29 cellular contexts compared by ENCODE assay signal in the genomic region with DNA sequence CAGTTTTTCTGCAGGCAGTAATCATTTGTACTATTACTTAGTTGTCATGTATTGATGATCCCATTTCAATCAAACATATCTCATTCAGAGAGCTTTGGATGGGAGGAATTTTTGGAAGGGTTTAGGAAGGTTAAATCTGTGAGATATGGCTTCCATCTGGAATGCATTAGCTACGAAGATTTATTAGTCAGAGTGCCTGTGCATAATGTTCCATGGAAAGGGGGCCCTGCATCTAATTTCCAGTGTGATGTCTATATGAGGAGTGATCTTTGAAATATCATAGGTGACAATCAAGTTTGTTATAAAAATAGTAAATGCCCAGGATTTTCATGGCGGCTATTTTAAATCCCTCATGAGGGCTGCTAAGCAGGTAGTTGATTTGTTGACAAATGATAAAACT.
"Had no signal": no experiment of that assay in that cellular context is flagged by ENCODE, and none has a peak within 500 bp of the region (broad histone marks: within the 10 kb centered on the region; RNA-seq: fewer than 3 reads in every experiment).

No MANE protein-coding gene starts in this region.

- H3K27me3 Mint-ChIP-seq: activated CD4-positive, alpha-beta memory T cell treated with anti-CD3 and anti-CD28 coated beads, Interleukin-2, amount 10 ng/mL, durations not matched to agents 7 days and 5 days; activated CD4-positive, alpha-beta T cell treated with anti-CD3 and anti-CD28 coated beads for 36 hours; activated naive CD8-positive, alpha-beta T cell; activated T-helper 17 cell treated with anti-CD3 and anti-CD28 coated beads, Interleukin-2, amount 50 U/mL, for 72 hours had no signal

- ATAC-seq: activated CD4-positive, alpha-beta T cell treated with anti-CD3 and anti-CD28 coated beads for 36 hours; Panc1 had no signal

- H3K4me3 Mint-ChIP-seq: activated CD4-positive, alpha-beta memory T cell treated with anti-CD3 and anti-CD28 coated beads, Interleukin-2, amount 10 ng/mL, durations not matched to agents 7 days and 5 days; activated CD4-positive, alpha-beta T cell treated with anti-CD3 and anti-CD28 coated beads for 36 hours; activated naive CD4-positive, alpha-beta T cell treated with anti-CD3 and anti-CD28 coated beads for 36 hours; activated naive CD8-positive, alpha-beta T cell; activated T-helper 17 cell treated with anti-CD3 and anti-CD28 coated beads, Interleukin-2, amount 50 U/mL, for 72 hours had no signal

- H3K27ac Mint-ChIP-seq: activated CD4-positive, alpha-beta memory T cell treated with anti-CD3 and anti-CD28 coated beads, Interleukin-2, amount 10 ng/mL, durations not matched to agents 7 days and 5 days; activated CD4-positive, alpha-beta T cell treated with anti-CD3 and anti-CD28 coated beads for 36 hours; activated naive CD4-positive, alpha-beta T cell treated with anti-CD3 and anti-CD28 coated beads for 36 hours; activated naive CD8-positive, alpha-beta T cell; activated T-helper 17 cell treated with anti-CD3 and anti-CD28 coated beads, Interleukin-2, amount 50 U/mL, for 72 hours had no signal

- DNase-seq: activated CD4-positive, alpha-beta memory T cell treated with anti-CD3 and anti-CD28 coated beads, Interleukin-2, amount 10 ng/mL, durations not matched to agents 7 days and 5 days; activated CD4-positive, alpha-beta T cell treated with anti-CD3 and anti-CD28 coated beads for 36 hours; activated CD4-positive, alpha-beta T cell treated with anti-CD3 and anti-CD28 coated beads, Interleukin-2, amount 50 U/mL, for 1 hour; activated gamma-delta T cell; activated naive CD4-positive, alpha-beta T cell treated with anti-CD3 and anti-CD28 coated beads for 36 hours; activated T-cell treated with anti-CD3 and anti-CD28 coated beads for 4 hours; activated T-cell treated with anti-CD3 and anti-CD28 coated beads, Interleukin-2, amount 50 U/mL, for 48 hours; cerebellar nuclear complex; KG1; MG63; MV-4-11; NCI-H1092 treated with DMSO at 0.1 percent for 48 hours; NCI-H1417 treated with DMSO at 0.1 percent for 48 hours; NCI-H1694; NCI-H2029; NCI-H2107; NCI-H2171 treated with DMSO at 0.1 percent for 48 hours; NCI-H345; NCI-H69; NK-92 treated with Interleukin-12 subunit alpha and Interleukin-12 subunit beta, amount 100 ng/mL, for 24 hours; OCI-M1; Right ventricle myocardium superior; T-helper 1 cell; WERI-Rb-1 had no signal

- H3K9me3 ChIP-seq: MG63, SJSA1 had no signal

- H3K27ac ChIP-seq: RWPE1, SJSA1, WERI-Rb-1 had no signal

- H3K27me3 ChIP-seq: MG63, SJSA1 had no signal

- H3K36me3 Mint-ChIP-seq: activated naive CD8-positive, alpha-beta T cell had no signal

- H3K4me3 ChIP-seq: MG63, SJSA1 had no signal

- H3K9me3 Mint-ChIP-seq: activated CD4-positive, alpha-beta memory T cell treated with anti-CD3 and anti-CD28 coated beads, Interleukin-2, amount 10 ng/mL, durations not matched to agents 7 days and 5 days; activated naive CD4-positive, alpha-beta T cell treated with anti-CD3 and anti-CD28 coated beads for 36 hours had no signal

- H3K36me3 ChIP-seq: MG63, SJSA1, WERI-Rb-1 had no signal
